In genomic region chr7:99437946-99438572, GRCh38 we compare ENCODE assay signal across 8 cellular contexts. TPM values are rescaled to one million over a fixed set of nuclear protein-coding genes. Genes with fewer than 3 reads are reported as not detected.
DNase-seq lines count a peak whose midpoint lies in the region; ATAC-seq and TF ChIP-seq lines count a peak whose summit lies in the region.

No MANE protein-coding gene starts in this region.

- H3K27ac Mint-ChIP-seq in T-helper 17 cell (peak overlapping the region; percentile 95), glutamatergic neuron (ENCODE audit: unreplicated experiment) (peak overlapping the region; percentile 84)

- peaks cover 28 to 37% of the 10 kb centered on the region in 2 donors for H3K4me1 ChIP-seq in gastrocnemius medialis

- peak overlapping the region; percentile 97 for H3K4me3 Mint-ChIP-seq in activated T-cell treated with anti-CD3 and anti-CD28 coated beads, Interleukin-2, amount 50 U/mL, for 4 hours
- peak overlapping the region; percentile 98 for H3K4me3 Mint-ChIP-seq in T-helper 17 cell
- peak overlapping the region; percentile 96 for H3K4me3 Mint-ChIP-seq in glutamatergic neuron (ENCODE audit: unreplicated experiment)

- peaks cover 6% of the 10 kb centered on the region for H3K36me3 Mint-ChIP-seq in activated T-cell treated with anti-CD3 and anti-CD28 coated beads, Interleukin-2, amount 50 U/mL, for 4 hours (ENCODE audit: insufficient read depth)
- H3K36me3 Mint-ChIP-seq in T-helper 17 cell (ENCODE audit: low read depth) = peaks cover 4% of the 10 kb centered on the region
- no peaks in the 10 kb centered on the region for H3K36me3 Mint-ChIP-seq in glutamatergic neuron (ENCODE audit: unreplicated experiment)

- TF ChIP-seq CTCF in glutamatergic neuron (IDR thresholded peaks at IDR 0.05; ENCODE audit: partially characterized antibody, unreplicated experiment) (no peak), gastrocnemius medialis (IDR thresholded peaks at IDR 0.05 in 4 of 5, conservative IDR thresholded peaks at IDR 0.05 in 1 of 5) (no peak)

- no peaks in the 10 kb centered on the region for H3K9me3 Mint-ChIP-seq in activated T-cell treated with anti-CD3 and anti-CD28 coated beads, Interleukin-2, amount 50 U/mL, for 4 hours
- peaks cover 6% of the 10 kb centered on the region for H3K9me3 Mint-ChIP-seq in glutamatergic neuron (ENCODE audit: unreplicated experiment)

- DNase-seq in activated T-cell treated with anti-CD3 and anti-CD28 coated beads, Interleukin-2, amount 50 U/mL, for 4 hours = no peak
- no peak for DNase-seq in activated T-cell treated with anti-CD3 and anti-CD28 coated beads for 4 hours
- no peak for DNase-seq in T-helper 17 cell
- no peak for DNase-seq in glutamatergic neuron
- DNase-seq in gastrocnemius medialis = no peak
- no peak for DNase-seq in NCI-H1694 (lab: John Stamatoyannopoulos, UW)
- no peak for DNase-seq in EL

- in situ Hi-C loops in gastrocnemius medialis (cut with MboI; ENCODE audit: low sequenced_read_pairs in 4 of 4) = no loop called here

- H3K27ac ChIP-seq in gastrocnemius medialis = peak overlapping the region; percentile 92 to 98 (median 96)

- peaks cover 0 to 25% of the 10 kb centered on the region in 2 donors for H3K36me3 ChIP-seq in gastrocnemius medialis

- ATAC-seq in activated T-cell treated with anti-CD3 and anti-CD28 coated beads, Interleukin-2, amount 50 U/mL, for 4 hours = peak in 1 of 2 donors; percentile 19
- peak; percentile 32 for ATAC-seq in T-helper 17 cell
- peak; percentile 31 to 44 for ATAC-seq in gastrocnemius medialis
- no peak for ATAC-seq in GM19452 (IDR thresholded peaks at IDR 0.05; ENCODE audit: unreplicated experiment)

- H3K4me1 Mint-ChIP-seq in activated T-cell treated with anti-CD3 and anti-CD28 coated beads, Interleukin-2, amount 50 U/mL, for 4 hours (ENCODE audit: low read depth) = peaks cover 28% of the 10 kb centered on the region
- peaks cover 28% of the 10 kb centered on the region for H3K4me1 Mint-ChIP-seq in T-helper 17 cell
- H3K4me1 Mint-ChIP-seq in glutamatergic neuron (ENCODE audit: low read depth, unreplicated experiment) = peaks cover 10% of the 10 kb centered on the region

- no peak for TF ChIP-seq POLR2A in gastrocnemius medialis (IDR thresholded peaks at IDR 0.05)

- H3K9me3 ChIP-seq in T-helper 17 cell (ENCODE audit: control insufficient read depth, low read length, poor library complexity, severe bottlenecking) = no peaks in the 10 kb centered on the region
- no peaks in the 10 kb centered on the region for H3K9me3 ChIP-seq in gastrocnemius medialis

- intact Hi-C loops in gastrocnemius medialis (cut with DNase I; ENCODE audit: low total_unique reads) = loop anchor here (1.0 to 2.0 kb wide), 3 partner anchors 29 to 67 kb away; partner anchors contain the start of genes ATP5MF, BUD31, PDAP1 and ZKSCAN5

- no peaks in the 10 kb centered on the region for H3K27me3 ChIP-seq in gastrocnemius medialis

- peak overlapping the region; percentile 83 to 99 (median 96) for H3K4me3 ChIP-seq in gastrocnemius medialis

- H3K27me3 Mint-ChIP-seq in activated T-cell treated with anti-CD3 and anti-CD28 coated beads, Interleukin-2, amount 50 U/mL, for 4 hours (ENCODE audit: low read depth) = no peaks in the 10 kb centered on the region
- H3K27me3 Mint-ChIP-seq in T-helper 17 cell (no peaks in the 10 kb centered on the region), glutamatergic neuron (ENCODE audit: unreplicated experiment) (peaks cover 9% of the 10 kb centered on the region)

RNA-seq across cellular contexts. Expression of gene PTCD1, which starts 0.5 kb away (rescaled TPM):
- 10 to 100 TPM; 11.9 to 15.1 (median 13.9) TPM for total RNA-seq in activated T-cell treated with anti-CD3 and anti-CD28 coated beads, Interleukin-2, amount 50 U/mL, for 4 hours
- 1 to 10 TPM; 3.6 to 3.8 TPM for total RNA-seq in T-helper 17 cell
- 5.5 TPM for total RNA-seq in glutamatergic neuron (ENCODE audit: unreplicated experiment)
- 10 to 100 TPM in 2 of 4 donors, 1 to 10 TPM in 2; 7.8 to 14.1 (median 10.9) TPM for total RNA-seq in gastrocnemius medialis

RNA-seq across cellular contexts. Expression of gene CPSF4, which starts 0.7 kb away (rescaled TPM):
- 10 to 100 TPM; 85.8 to 99.9 (median 86.9) TPM for total RNA-seq in activated T-cell treated with anti-CD3 and anti-CD28 coated beads, Interleukin-2, amount 50 U/mL, for 4 hours
- total RNA-seq in T-helper 17 cell (10 to 100 TPM; 35.0 to 42.9 TPM), glutamatergic neuron (ENCODE audit: unreplicated experiment) (106 TPM), gastrocnemius medialis (10 to 100 TPM; 21.4 to 40.4 (median 26.1) TPM)

RNA-seq across cellular contexts. Expression of gene ATP5MF, which starts 27.9 kb away (rescaled TPM):
- total RNA-seq in activated T-cell treated with anti-CD3 and anti-CD28 coated beads, Interleukin-2, amount 50 U/mL, for 4 hours = 100 to 1,000 TPM; 346 to 393 (median 391) TPM
- total RNA-seq in T-helper 17 cell (100 to 1,000 TPM in 1 of 2 donors, 10 to 100 TPM in 1; 83.3 to 103 TPM), glutamatergic neuron (ENCODE audit: unreplicated experiment) (291 TPM), gastrocnemius medialis (1,000 to 10,000 TPM; 2,310 to 4,128 (median 2,801) TPM)

RNA-seq across cellular contexts. Expression of gene BUD31, which starts 29.3 kb away (rescaled TPM):
- total RNA-seq in activated T-cell treated with anti-CD3 and anti-CD28 coated beads, Interleukin-2, amount 50 U/mL, for 4 hours = 100 to 1,000 TPM; 174 to 231 (median 178) TPM
- total RNA-seq in T-helper 17 cell (100 to 1,000 TPM; 170 to 175 TPM), glutamatergic neuron (ENCODE audit: unreplicated experiment) (73.9 TPM), gastrocnemius medialis (10 to 100 TPM; 23.3 to 46.8 (median 28.0) TPM)

RNA-seq across cellular contexts. Expression of gene PDAP1, which starts 29.7 kb away (rescaled TPM):
- total RNA-seq in activated T-cell treated with anti-CD3 and anti-CD28 coated beads, Interleukin-2, amount 50 U/mL, for 4 hours = 100 to 1,000 TPM; 231 to 255 (median 235) TPM
- 10 to 100 TPM; 38.5 to 42.7 TPM for total RNA-seq in T-helper 17 cell
- 134 TPM for total RNA-seq in glutamatergic neuron (ENCODE audit: unreplicated experiment)
- total RNA-seq in gastrocnemius medialis = 100 to 1,000 TPM in 3 of 4 donors, 10 to 100 TPM in 1; 81.7 to 258 (median 198) TPM
